ENCODE assay signal across 21 cellular contexts in genomic region chr10:11444531-11445228, GRCh38.
DNase-seq lines count a peak whose midpoint lies in the region; ATAC-seq and TF ChIP-seq lines count a peak whose summit lies in the region.
"Had no signal": no experiment of that assay in that cellular context is flagged by ENCODE, and none has a peak within 500 bp of the region (broad histone marks: within the 10 kb centered on the region; RNA-seq: fewer than 3 reads in every experiment).

No MANE protein-coding gene starts in this region.

- no peaks in the 10 kb centered on the region for H3K79me1 ChIP-seq in IMR-90 (ENCODE audit: low read depth in 1 of 2, low read length in 2 of 2)

- H4K91ac ChIP-seq in IMR-90 (ENCODE audit: insufficient read depth, low read depth, low read length) = no peak overlapping the region

- no peak overlapping the region for H3K18ac ChIP-seq in IMR-90 (ENCODE audit: low read depth, low read length)

- H3K4me1 ChIP-seq in DND-41 (ENCODE audit: insufficient read depth, low read length) = no peaks in the 10 kb centered on the region
- H3K4me1 ChIP-seq in IMR-90 (ENCODE audit: control insufficient read depth, insufficient read depth, low read length) = no peaks in the 10 kb centered on the region
- H3K4me1 ChIP-seq: A549 had no signal

- H3K27ac ChIP-seq in DND-41 (ENCODE audit: low read length) = no peak overlapping the region
- H3K27ac ChIP-seq in IMR-90 (ENCODE audit: insufficient read depth, low read length) = no peak overlapping the region
- H3K27ac ChIP-seq: A549, HL-60 had no signal

- intact Hi-C loops in IMR-90 (cut with micrococcal nuclease) = no loop called here

- H4K20me1 ChIP-seq in DND-41 (ENCODE audit: insufficient read depth, low read length) (no peaks in the 10 kb centered on the region), IMR-90 (ENCODE audit: insufficient read depth, low read length) (no peaks in the 10 kb centered on the region)

- H3K56ac ChIP-seq in IMR-90 (ENCODE audit: extremely low read depth, insufficient read depth, low read length) = no peak overlapping the region

- H2AFZ ChIP-seq in DND-41 (ENCODE audit: low read depth, low read length) = no peak overlapping the region
- H2AFZ ChIP-seq in IMR-90 (replicated peaks; ENCODE audit: low read length, poor library complexity) = peak overlapping the region; percentile 58

- no TSS peak for BruUV-seq in IMR-90 (replicated peaks; lab: Mats Ljungman, UMichigan)

- H3K9ac ChIP-seq in DND-41 (ENCODE audit: low read depth, low read length) (no peak overlapping the region), IMR-90 (ENCODE audit: low read depth, low read length) (no peak overlapping the region)

- H3K4me1 Mint-ChIP-seq in osteocyte (ENCODE audit: unreplicated experiment) = no peaks in the 10 kb centered on the region

- H3K4me3 ChIP-seq in DND-41 (ENCODE audit: low read depth in 1 of 2, low read length in 2 of 2) = no peak overlapping the region
- no peak overlapping the region for H3K4me3 ChIP-seq in IMR-90 (ENCODE audit: insufficient read depth, low read depth, low read length)
- H3K4me3 ChIP-seq: A549 had no signal

- no peaks in the 10 kb centered on the region for H3K9me1 ChIP-seq in IMR-90 (ENCODE audit: insufficient read depth, low read length)

- no peaks in the 10 kb centered on the region for H3K9me3 ChIP-seq in DND-41 (ENCODE audit: insufficient read depth, low read length, severe bottlenecking)
- H3K9me3 ChIP-seq in IMR-90 (ENCODE audit: control insufficient read depth, insufficient read depth, low read length) = no peaks in the 10 kb centered on the region
- H3K9me3 ChIP-seq: A549 had no signal

- no peak overlapping the region for H2AK9ac ChIP-seq in IMR-90 (replicated peaks; ENCODE audit: low read depth, low read length, poor library complexity)

- H2BK120ac ChIP-seq in IMR-90 (ENCODE audit: low read depth, low read length) = no peak overlapping the region

- no peak overlapping the region for H2BK5ac ChIP-seq in IMR-90 (ENCODE audit: low read depth, low read length, poor library complexity, severe bottlenecking)

- H3K4me3 Mint-ChIP-seq in osteocyte (ENCODE audit: unreplicated experiment) = no peak overlapping the region
- H3K4me3 Mint-ChIP-seq: B cell, CD14-positive monocyte had no signal

- no peak overlapping the region for H2BK20ac ChIP-seq in IMR-90 (ENCODE audit: low read depth, low read length)

- H3K14ac ChIP-seq in IMR-90 (replicated peaks; ENCODE audit: low read depth, low read length) = no peak overlapping the region

- TF ChIP-seq CTCF in DND-41 (IDR thresholded peaks at IDR 0.05; ENCODE audit: borderline replicate concordance, extremely low read depth, low read length, poor library complexity, severe bottlenecking) (no peak), IMR-90 (conservative IDR thresholded peaks at IDR 0.05; ENCODE audit: low read depth, low read length) (no peak), osteocyte (IDR thresholded peaks at IDR 0.05) (no peak)

- H3K4me2 ChIP-seq in DND-41 (ENCODE audit: insufficient read depth, low read length) (no peak overlapping the region), IMR-90 (ENCODE audit: low read depth, low read length) (no peak overlapping the region)
- H3K4me2 ChIP-seq: A549 had no signal

- 67% methylated on average over 11 of the region's 27 CpGs; no CpG with 5 or more reads in 1 of the 2 experiments for WGBS in IMR-90 (ENCODE audit: extremely low coverage in 2 of 2, insufficient read length in 1 of 2), 2 experiments

- no peak overlapping the region for H3K4ac ChIP-seq in IMR-90 (ENCODE audit: low read depth, low read length)

- no peaks in the 10 kb centered on the region for H3K79me2 ChIP-seq in DND-41 (ENCODE audit: insufficient read depth, low read length)

- H3K27me3 Mint-ChIP-seq in osteocyte (ENCODE audit: unreplicated experiment) = peaks cover 12% of the 10 kb centered on the region

- no peak overlapping the region for H3K27ac Mint-ChIP-seq in osteocyte (ENCODE audit: unreplicated experiment)
- H3K27ac Mint-ChIP-seq: B cell had no signal

- ATAC-seq in DND-41 (ENCODE audit: insufficient read depth, low read depth) (no peak), IMR-90 (ENCODE audit: low read depth) (no peak)
- ATAC-seq: A549, HepG2, Panc1 had no signal

- no peak overlapping the region for H2AK5ac ChIP-seq in IMR-90 (ENCODE audit: low read depth, low read length)

- no peak overlapping the region for H2BK15ac ChIP-seq in IMR-90 (ENCODE audit: low read depth, low read length)

- H3K36me3 ChIP-seq in DND-41 (ENCODE audit: insufficient read depth, low read length) = no peaks in the 10 kb centered on the region
- H3K36me3 ChIP-seq in IMR-90 (ENCODE audit: control insufficient read depth, insufficient read depth, low read length) = no peaks in the 10 kb centered on the region

- no peaks in the 10 kb centered on the region for H3K27me3 ChIP-seq in DND-41 (ENCODE audit: insufficient read depth, low read length, poor library complexity)
- peaks cover 8% of the 10 kb centered on the region; the same call in 1 of the 2 replicates for H3K27me3 ChIP-seq in IMR-90 (ENCODE audit: control insufficient read depth, insufficient read depth, low read length)

- dilution Hi-C loops in IMR-90 (cut with HindIII; ENCODE audit: low sequenced_read_pairs, unreplicated experiment) = no loop called here

- H3K9me3 Mint-ChIP-seq in osteocyte (ENCODE audit: unreplicated experiment) = no peaks in the 10 kb centered on the region
- H3K9me3 Mint-ChIP-seq: CD14-positive monocyte had no signal

- CTCF ChIA-PET in IMR-90 (lab: Yijun Ruan, JAX) = interaction anchor here (0.5 kb wide), 1 partner anchor 458 kb away, joined by 4 read pairs; no protein-coding TSS in a partner anchor

- TF ChIP-seq POLR2A in IMR-90 (IDR thresholded peaks at IDR 0.05; ENCODE audit: low read depth, low read length) = no peak

- H4K5ac ChIP-seq in IMR-90 (ENCODE audit: low read depth, low read length) = no peak overlapping the region

- no peak overlapping the region for H4K8ac ChIP-seq in IMR-90 (ENCODE audit: low read depth in 2 of 2, low read length in 2 of 2)

- no peak for TF ChIP-seq RAD21 in IMR-90 (IDR thresholded peaks at IDR 0.05; ENCODE audit: low read length)

- POLR2A ChIA-PET in IMR-90 (lab: Charles Lee; ENCODE audit: unreplicated experiment) = no interaction called here

- H3K36me3 Mint-ChIP-seq in osteocyte (ENCODE audit: unreplicated experiment) = no peaks in the 10 kb centered on the region
- H3K36me3 Mint-ChIP-seq: CD14-positive monocyte had no signal

- DNase-seq in DND-41 = peak; percentile 3
- DNase-seq in IMR-90 = no peak
- peak; percentile 44 for DNase-seq in activated CD8-positive, alpha-beta memory T cell treated with anti-CD3 and anti-CD28 coated beads, Interleukin-2, amount 50 U/mL, for 48 hours
- DNase-seq in osteocyte (ENCODE audit: extremely low spot score, unreplicated experiment) = peak; percentile 80
- no peak for DNase-seq in NCI-H1436 (lab: John Stamatoyannopoulos, UW)
- DNase-seq in NCI-H524 (lab: John Stamatoyannopoulos, UW) = no peak
- DNase-seq in OCI-M2 (lab: John Stamatoyannopoulos, UW; ENCODE audit: unreplicated experiment) = no peak
- DNase-seq: DMS53, KBM-7, MM.1S, NCI-H1048, NCI-H187 treated with DMSO at 0.1 percent for 48 hours, NCI-H2107, NCI-H446 treated with DMSO at 0.1 percent for 48 hours, NCI-H748 treated with DMSO at 0.1 percent for 48 hours had no signal

- no peak overlapping the region for H3K23ac ChIP-seq in IMR-90 (ENCODE audit: low read depth, low read length)

- in situ Hi-C loops in IMR-90 (cut with MboI; ENCODE audit: low sequenced_read_pairs) = no loop called here

TF ChIP-seq in IMR-90, 13 proteins besides CTCF, POLR2A, EP300 and RAD21:
- no peak for TF ChIP-seq MAFK (IDR thresholded peaks at IDR 0.05; ENCODE audit: low read depth, low read length)
- no peak for TF ChIP-seq RCOR1 (IDR thresholded peaks at IDR 0.05; ENCODE audit: insufficient replicate concordance, low read length)
- TF ChIP-seq BHLHE40 (IDR thresholded peaks at IDR 0.05; ENCODE audit: low read depth, low read length) = no peak
TF ChIP-seq in IMR-90: peak in this region for 0.

Comparison
In these comparisons a context has a peak if more than half of its experiments do, and no peak if none do; other contexts are left out.
1. DNase-seq: peak in DND-41 (single experiment), activated CD8-positive, alpha-beta memory T cell treated with anti-CD3 and anti-CD28 coated beads, Interleukin-2, amount 50 U/mL, for 48 hours (single experiment) and osteocyte (single experiment); none in IMR-90 (single experiment), NCI-H1436 (single experiment), NCI-H524 (0 of 2) and OCI-M2 (single experiment).